ENCODE assay signal across 8 cellular contexts in the genomic region with DNA sequence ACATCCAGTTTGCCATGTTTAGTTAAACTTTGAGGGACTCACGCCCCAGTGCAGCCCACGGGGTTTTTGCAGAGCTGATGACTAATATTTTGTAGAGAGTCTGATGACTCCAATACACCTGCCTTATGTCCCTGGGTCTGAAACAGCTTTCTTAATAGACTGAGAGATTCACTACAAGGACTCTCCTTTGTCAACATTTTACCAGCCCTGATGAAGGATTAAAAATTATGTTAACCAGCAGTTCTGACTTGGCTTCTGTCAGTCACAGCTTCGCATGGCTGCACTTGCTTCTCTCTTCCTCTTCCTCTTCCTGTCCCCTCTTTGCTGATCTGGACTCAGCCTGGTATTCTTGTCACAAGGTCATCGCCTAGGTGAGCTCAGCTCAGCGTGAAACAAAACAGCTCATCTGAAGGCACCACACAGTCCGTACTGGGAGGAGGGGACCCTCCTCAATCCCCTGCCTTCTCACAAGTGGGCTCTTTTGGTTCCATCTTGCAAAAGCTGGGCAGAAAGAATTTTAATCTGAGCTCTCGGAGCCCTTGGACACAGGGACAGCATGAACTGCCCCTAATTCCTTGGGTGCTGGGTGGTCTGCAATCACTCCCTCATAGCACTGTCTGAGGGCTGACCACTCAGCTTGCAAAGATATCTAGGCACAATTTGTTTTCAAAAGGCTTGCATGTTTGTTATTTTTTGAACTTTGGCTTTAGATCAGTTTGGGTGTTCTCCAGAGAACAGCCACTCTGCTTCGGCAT. TPM values are rescaled to one million over a fixed set of nuclear protein-coding genes. Genes with fewer than 3 reads are reported as not detected.
DNase-seq lines count a peak whose midpoint lies in the region; ATAC-seq and TF ChIP-seq lines count a peak whose summit lies in the region.

No MANE protein-coding gene starts in this region.

- CTCF ChIA-PET in AG04450 (lab: Charles Lee) = interaction anchor here (0.6 to 4.4 kb wide), 6 partner anchors 11 to 151 kb away, joined by 3 to 36 read pairs (median 6); no protein-coding TSS in a partner anchor

- H3K27me3 Mint-ChIP-seq in glutamatergic neuron (ENCODE audit: unreplicated experiment) = peaks cover 2% of the 10 kb centered on the region

- H3K4me1 ChIP-seq in mucosa of descending colon (ENCODE audit: low read depth) = peaks cover 4% of the 10 kb centered on the region

- no peak overlapping the region for H3K4me3 ChIP-seq in AG04450 (ENCODE audit: low read depth, low read length)
- H3K4me3 ChIP-seq in mucosa of descending colon = no peak overlapping the region

- H3K36me3 Mint-ChIP-seq in glutamatergic neuron (ENCODE audit: unreplicated experiment) = peaks cover 5% of the 10 kb centered on the region

- peak; percentile 18 for DNase-seq in AG04450 (ENCODE audit: low read depth, low spot score)
- no peak for DNase-seq in mucosa of descending colon
- no peak for DNase-seq in DMS114 treated with DMSO at 0.1 percent for 48 hours (lab: John Stamatoyannopoulos, UW; ENCODE audit: unreplicated experiment)
- no peak for DNase-seq in glutamatergic neuron
- no peak for DNase-seq in OCI-M1 (lab: John Stamatoyannopoulos, UW)

- no peaks in the 10 kb centered on the region for H3K36me3 ChIP-seq in mucosa of descending colon (ENCODE audit: low read depth)

- ATAC-seq in GM18873 (IDR thresholded peaks at IDR 0.05; ENCODE audit: low FRiP score, unreplicated experiment) = peak; percentile 50
- peak; percentile 60 for ATAC-seq in HG03066 (IDR thresholded peaks at IDR 0.05; ENCODE audit: low read depth, unreplicated experiment)
- peak; percentile 60 for ATAC-seq in mucosa of descending colon

- no peak for TF ChIP-seq CTCF in AG04450 (IDR thresholded peaks at IDR 0.05; ENCODE audit: low read depth, low read length)
- TF ChIP-seq CTCF in VCaP (conservative IDR thresholded peaks at IDR 0.05) = no peak
- no peak for TF ChIP-seq CTCF in mucosa of descending colon (IDR thresholded peaks at IDR 0.05)
- no peak for TF ChIP-seq CTCF in glutamatergic neuron (IDR thresholded peaks at IDR 0.05; ENCODE audit: partially characterized antibody, unreplicated experiment)

- no peak overlapping the region for H3K4me3 Mint-ChIP-seq in glutamatergic neuron (ENCODE audit: unreplicated experiment)

- H3K27ac Mint-ChIP-seq in glutamatergic neuron (ENCODE audit: unreplicated experiment) = no peak overlapping the region

- H3K27me3 ChIP-seq in AG04450 (ENCODE audit: control insufficient read depth, insufficient read depth, low read length) = peaks cover 35% of the 10 kb centered on the region

- H3K4me1 Mint-ChIP-seq in glutamatergic neuron (ENCODE audit: low read depth, unreplicated experiment) = no peaks in the 10 kb centered on the region

- POLR2A ChIA-PET in AG04450 (lab: Yijun Ruan, JAX) = no interaction called here

- H3K9me3 ChIP-seq in AG04450 (ENCODE audit: control insufficient read depth, insufficient read depth, low read length) (peaks cover 2% of the 10 kb centered on the region; the same call in 1 of the 2 replicates), mucosa of descending colon (no peaks in the 10 kb centered on the region)

- peak overlapping the region; percentile 49 for H3K27ac ChIP-seq in AG04450 (ENCODE audit: low read depth, low read length)
- H3K27ac ChIP-seq in VCaP = peak overlapping the region; percentile 85

- intact Hi-C loops in mucosa of descending colon (cut with DNase I, micrococcal nuclease) = no loop called here

- H3K9me3 Mint-ChIP-seq in glutamatergic neuron (ENCODE audit: unreplicated experiment) = no peaks in the 10 kb centered on the region

RNA-seq across cellular contexts. Expression of gene POU2AF1, which starts 38.1 kb away (rescaled TPM):
- not detected in 2 replicates for polyA plus RNA-seq in AG04450 (2011; rRNA removed)
- polyA minus RNA-seq in AG04450 (2011; rRNA and poly(A)+ RNA removed) = not detected in 2 replicates
- total RNA-seq in mucosa of descending colon = 1 to 10 TPM; 2.8 to 9.3 (median 5.4) TPM
- not detected for total RNA-seq in glutamatergic neuron (ENCODE audit: unreplicated experiment)
